Comparison of ENCODE assay signal across 28 cellular contexts in genomic region chr2:196653843-196654242, GRCh38. TPM values are rescaled to one million over a fixed set of nuclear protein-coding genes. Genes with fewer than 3 reads are reported as not detected.
"Had no signal": no experiment of that assay in that cellular context is flagged by ENCODE, and none has a peak within 500 bp of the region (broad histone marks: within the 10 kb centered on the region; RNA-seq: fewer than 3 reads in every experiment).

No MANE protein-coding gene starts in this region.

- H3K4me2 ChIP-seq: smooth muscle cell had no signal

- H3K4me3 ChIP-seq: left lung, lung, ovary, right atrium auricular region, right lobe of liver, smooth muscle cell, testis, thyroid gland, transverse colon, upper lobe of left lung, vagina had no signal

- H3K27me3 ChIP-seq: left lung, ovary, right atrium auricular region, right lobe of liver, testis, thyroid gland, transverse colon, upper lobe of left lung, vagina had no signal

- DNase-seq: hypothalamus; immature natural killer cell; kidney; left colon; left lung; mesendoderm; naive thymus-derived CD4-positive, alpha-beta T cell; ovary; right lobe of liver; stimulated activated CD4-positive, alpha-beta T cell treated with anti-CD3 and anti-CD28 coated beads, Interleukin-1b, Interleukin-23, amount 100 ng/mL, for 48 hours; stimulated activated CD4-positive, alpha-beta T cell treated with anti-CD3 and anti-CD28 coated beads, Interleukin-2, amount 100 ng/mL, for 48 hours; stimulated activated CD4-positive, alpha-beta T cell treated with anti-CD3 and anti-CD28 coated beads, Interleukin-4, amount 100 ng/mL, for 4 hours; stimulated activated CD8-positive, alpha-beta memory T cell treated with anti-CD3 and anti-CD28 coated beads, Interleukin-4, amount 100 ng/mL, for 48 hours; stimulated activated naive CD4-positive, alpha-beta T cell treated with Interleukin-2 at 50 U/mL for 16 hours; stimulated activated naive CD8-positive, alpha-beta T cell treated with anti-CD3 and anti-CD28 coated beads, Interleukin-15, amount 100 ng/mL, for 72 hours; testis; thyroid gland; transverse colon; upper lobe of left lung had no signal

- H3K9me3 ChIP-seq: ovary, testis, thyroid gland had no signal

- H3K27me3 Mint-ChIP-seq: natural killer cell treated with Interleukin-12 subunit alpha and Interleukin-12 subunit beta and Interleukin-15 and Interleukin-18, amount 100 ng/mL, for 72 hours; progenitor cell of endocrine pancreas; stimulated activated memory B cell treated with anti-CD40 and anti-IgM and Interleukin-4, amounts not matched to agents 10 μg/mL and 1 μg/mL and 100 μg/mL, for 72 hours; stimulated activated naive CD8-positive, alpha-beta T cell treated with anti-CD3 and anti-CD28 coated beads, Interleukin-15, amount 100 ng/mL, for 72 hours had no signal

- FAIRE-seq: islet of Langerhans, kidney had no signal

- H3K4me1 Mint-ChIP-seq: immature natural killer cell; mesothelial cell of epicardium; naive thymus-derived CD4-positive, alpha-beta T cell; stimulated activated memory B cell treated with anti-CD40 and anti-IgM and Interleukin-4, amounts not matched to agents 10 μg/mL and 1 μg/mL and 100 μg/mL, for 72 hours; stimulated activated naive CD8-positive, alpha-beta T cell treated with anti-CD3 and anti-CD28 coated beads, Interleukin-15, amount 100 ng/mL, for 72 hours had no signal

- H3K27ac Mint-ChIP-seq: immature natural killer cell; mesothelial cell of epicardium; naive thymus-derived CD4-positive, alpha-beta T cell; natural killer cell treated with Interleukin-12 subunit alpha and Interleukin-12 subunit beta and Interleukin-15 and Interleukin-18, amount 100 ng/mL, for 72 hours; progenitor cell of endocrine pancreas; stimulated activated memory B cell treated with anti-CD40 and anti-IgM and Interleukin-4, amounts not matched to agents 10 μg/mL and 1 μg/mL and 100 μg/mL, for 72 hours; stimulated activated naive CD8-positive, alpha-beta T cell treated with anti-CD3 and anti-CD28 coated beads, Interleukin-15, amount 100 ng/mL, for 72 hours had no signal

- H3K4me1 ChIP-seq: left lung, right atrium auricular region, right lobe of liver, testis, thyroid gland, transverse colon, upper lobe of left lung, vagina had no signal

- H3K36me3 ChIP-seq: ovary, right atrium auricular region, right lobe of liver, thyroid gland, transverse colon, upper lobe of left lung, vagina had no signal

- H3K27ac ChIP-seq: left lung, ovary, right atrium auricular region, right lobe of liver, testis, thyroid gland, transverse colon, upper lobe of left lung, vagina had no signal

- H3K4me3 Mint-ChIP-seq: immature natural killer cell; mesothelial cell of epicardium; naive thymus-derived CD4-positive, alpha-beta T cell; natural killer cell treated with Interleukin-12 subunit alpha and Interleukin-12 subunit beta and Interleukin-15 and Interleukin-18, amount 100 ng/mL, for 72 hours; stimulated activated memory B cell treated with anti-CD40 and anti-IgM and Interleukin-4, amounts not matched to agents 10 μg/mL and 1 μg/mL and 100 μg/mL, for 72 hours; stimulated activated naive CD8-positive, alpha-beta T cell treated with anti-CD3 and anti-CD28 coated beads, Interleukin-15, amount 100 ng/mL, for 72 hours had no signal

RNA-seq across cellular contexts. Expression of gene CCDC150, which starts 14.3 kb away (rescaled TPM):
- polyA plus RNA-seq: immature natural killer cell had no signal
